In genomic region chr15:92845109-92845508, GRCh38 we compare ENCODE assay signal across 8 cellular contexts. TPM values are rescaled to one million over a fixed set of nuclear protein-coding genes. Genes with fewer than 3 reads are reported as not detected.
DNase-seq lines count a peak whose midpoint lies in the region; ATAC-seq, FAIRE-seq and TF ChIP-seq lines count a peak whose summit lies in the region.

No MANE protein-coding gene starts in this region.

- H3K9me3 ChIP-seq in CD4-positive, alpha-beta T cell (ENCODE audit: control insufficient read depth, low read length) = no peaks in the 10 kb centered on the region
- H3K9me3 ChIP-seq in suprapubic skin = no peaks in the 10 kb centered on the region

- H3K27ac ChIP-seq in CD4-positive, alpha-beta T cell (ENCODE audit: low read depth, low read length) = peak overlapping the region; percentile 37
- peak overlapping the region; percentile 70 for H3K27ac ChIP-seq in suprapubic skin

- H3K36me3 Mint-ChIP-seq in CD4-positive, alpha-beta T cell (ENCODE audit: low read depth) = no peaks in the 10 kb centered on the region
- H3K36me3 Mint-ChIP-seq in IgD-negative memory B cell (no peaks in the 10 kb centered on the region), WTC11 (peaks cover 2% of the 10 kb centered on the region)

- TF ChIP-seq EP300 in suprapubic skin (IDR thresholded peaks at IDR 0.05) = no peak

- no peak overlapping the region for H3K4me3 ChIP-seq in suprapubic skin

- ATAC-seq in CD4-positive, alpha-beta T cell (ENCODE audit: poor library complexity) = peak; percentile 46
- ATAC-seq in WTC11 (no peak), left cardiac atrium (peak; percentile 41 to 50)

- H3K27ac Mint-ChIP-seq in CD4-positive, alpha-beta T cell = peak overlapping the region; percentile 91
- H3K27ac Mint-ChIP-seq in IgD-negative memory B cell = peak overlapping the region; percentile 9 to 98 (median 54)
- peak overlapping the region; percentile 12 for H3K27ac Mint-ChIP-seq in WTC11

- H3K4me1 Mint-ChIP-seq in CD4-positive, alpha-beta T cell (ENCODE audit: low read depth) = peaks cover 63% of the 10 kb centered on the region
- H3K4me1 Mint-ChIP-seq in IgD-negative memory B cell (peaks cover 34 to 49% (median 45%) of the 10 kb centered on the region in 3 donors), WTC11 (peaks cover 17% of the 10 kb centered on the region)

- no peaks in the 10 kb centered on the region for H3K27me3 Mint-ChIP-seq in CD4-positive, alpha-beta T cell
- H3K27me3 Mint-ChIP-seq in IgD-negative memory B cell (no peaks in the 10 kb centered on the region), WTC11 (ENCODE audit: low read depth) (no peaks in the 10 kb centered on the region; the same call in 1 of the 2 replicates)

- FAIRE-seq in RCC 7860 (lab: Jason Lieb, UNC) = no peak

- no peaks in the 10 kb centered on the region for H3K27me3 ChIP-seq in CD4-positive, alpha-beta T cell (ENCODE audit: control insufficient read depth, insufficient read depth, low read length)
- no peaks in the 10 kb centered on the region for H3K27me3 ChIP-seq in suprapubic skin

- no peak for DNase-seq in CD4-positive, alpha-beta T cell
- DNase-seq in GM19240 (ENCODE audit: insufficient read length, low spot score) (peak; percentile 14), WTC11 (ENCODE audit: low spot score) (no peak), left cardiac atrium (no peak), suprapubic skin (ENCODE audit: low spot score in 2 of 2) (no peak), RCC 7860 (ENCODE audit: low spot score) (no peak), SW480 (ENCODE audit: low spot score) (no peak)

- H3K4me3 Mint-ChIP-seq in CD4-positive, alpha-beta T cell = peak overlapping the region; percentile 88
- H3K4me3 Mint-ChIP-seq in IgD-negative memory B cell (peak overlapping the region; percentile 50 to 86 (median 82)), WTC11 (no peak overlapping the region)

- H3K36me3 ChIP-seq in suprapubic skin = no peaks in the 10 kb centered on the region

- no peaks in the 10 kb centered on the region for H3K9me3 Mint-ChIP-seq in CD4-positive, alpha-beta T cell
- H3K9me3 Mint-ChIP-seq in IgD-negative memory B cell (peaks cover 0 to 2% (median 0%) of the 10 kb centered on the region in 3 donors), WTC11 (peaks cover 2% of the 10 kb centered on the region)

- intact Hi-C loops in CD4-positive, alpha-beta T cell (cut with DNase I, micrococcal nuclease) = loop anchor here (2.0 to 5.0 kb wide), 2 partner anchors 14 to 38 kb away; no protein-coding TSS in a partner anchor
- intact Hi-C loops in left cardiac atrium (cut with DNase I) = no loop called here

- no peak for TF ChIP-seq POLR2A in suprapubic skin (IDR thresholded peaks at IDR 0.05)

- TF ChIP-seq CTCF in CD4-positive, alpha-beta T cell (IDR thresholded peaks at IDR 0.05) = no peak
- TF ChIP-seq CTCF in WTC11 (IDR thresholded peaks at IDR 0.05) (no peak), suprapubic skin (IDR thresholded peaks at IDR 0.05) (no peak)

- POLR2A ChIA-PET in CD4-positive, alpha-beta T cell (lab: Charles Lee) = interaction anchor here (0.6 to 15.2 kb wide), 12 partner anchors 9 to 73 kb away, joined by 3 to 305 read pairs (median 5); partner anchors contain the start of gene CHD2
- POLR2A ChIA-PET in WTC11 (lab: Charles Lee) = no interaction called here

- H3K4me1 ChIP-seq in suprapubic skin = peaks cover 16% of the 10 kb centered on the region

- CTCF ChIA-PET in CD4-positive, alpha-beta T cell (lab: Charles Lee) = interaction anchor here (1.1 to 1.7 kb wide), 2 partner anchors 14 to 36 kb away, joined by 5 to 6 read pairs; no protein-coding TSS in a partner anchor
- CTCF ChIA-PET in WTC11 (lab: Charles Lee) = no interaction called here

TF ChIP-seq in WTC11, 78 proteins besides CTCF, POLR2A, EP300 and RAD21:
- TF ChIP-seq ESRRA (CRISPR knock-in tag; IDR thresholded peaks at IDR 0.05; ENCODE audit: borderline replicate concordance) (no peak), TP53 (CRISPR knock-in tag; IDR thresholded peaks at IDR 0.05) (no peak), MLX (CRISPR knock-in tag; IDR thresholded peaks at IDR 0.05) (no peak), ZNF121 (CRISPR knock-in tag; IDR thresholded peaks at IDR 0.05) (no peak), CREM (CRISPR knock-in tag; IDR thresholded peaks at IDR 0.05) (no peak)
- TF ChIP-seq, protein P1, sequence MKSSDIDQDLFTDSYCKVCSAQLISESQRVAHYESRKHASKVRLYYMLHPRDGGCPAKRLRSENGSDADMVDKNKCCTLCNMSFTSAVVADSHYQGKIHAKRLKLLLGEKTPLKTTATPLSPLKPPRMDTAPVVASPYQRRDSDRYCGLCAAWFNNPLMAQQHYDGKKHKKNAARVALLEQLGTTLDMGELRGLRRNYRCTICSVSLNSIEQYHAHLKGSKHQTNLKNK (CRISPR knock-in tag; IDR thresholded peaks at IDR 0.05) = no peak

RNA-seq across cellular contexts. Expression of gene CHD2, which starts 55.0 kb away (rescaled TPM):
- total RNA-seq in CD4-positive, alpha-beta T cell = 100 to 1,000 TPM; 615 to 660 TPM
- 131 TPM for polyA plus RNA-seq in IgD-negative memory B cell
- 75.8 to 101 TPM (median 87.6 TPM) in 3 replicates for total RNA-seq in WTC11 (2021)
- 10 to 100 TPM; 59.8 to 63.2 TPM for total RNA-seq in left cardiac atrium
- total RNA-seq in suprapubic skin = 100 to 1,000 TPM in 3 of 4 donors, 10 to 100 TPM in 1; 93.3 to 319 (median 127) TPM

Comparison
In these comparisons a context has a peak if more than half of its experiments do, and no peak if none do; other contexts are left out.
1. H3K27ac Mint-ChIP-seq: peak in every context shown above with its lines; median percentile 91 in CD4-positive, alpha-beta T cell; 54 in IgD-negative memory B cell; 12 in WTC11.
2. intact Hi-C loops: an anchor here in CD4-positive, alpha-beta T cell (2.0 to 5.0 kb wide); none called in left cardiac atrium.